ENCODE assay signal across 24 cellular contexts in the genomic region with DNA sequence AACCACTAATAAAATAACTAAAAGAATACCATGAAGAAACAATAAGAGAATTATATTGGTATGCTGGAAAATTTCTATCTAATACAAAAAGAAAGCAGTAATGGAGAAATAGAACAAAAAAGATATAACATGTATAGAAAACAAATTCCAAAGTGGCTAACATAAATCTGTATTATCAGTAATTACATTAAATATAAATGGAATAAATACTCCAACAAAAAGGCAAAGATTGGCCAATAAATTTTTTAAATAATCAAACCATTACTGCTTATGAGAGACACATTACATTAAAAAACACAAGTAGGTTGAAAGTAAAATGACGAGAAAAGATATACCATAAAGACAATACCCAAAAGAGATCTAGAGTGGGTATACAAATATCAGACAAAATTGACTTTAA.
"Had no signal": no experiment of that assay in that cellular context is flagged by ENCODE, and none has a peak within 500 bp of the region (broad histone marks: within the 10 kb centered on the region; RNA-seq: fewer than 3 reads in every experiment).

No MANE protein-coding gene starts in this region.

- DNase-seq: IMR-90, Kasumi-1, MM.1S, NCI-H1092 treated with DMSO at 0.1 percent for 48 hours, NCI-H1436, NCI-H187, NCI-H2029, NCI-H2081 treated with DMSO at 0.1 percent for 48 hours, NCI-H2171, NCI-H226, NCI-H446, NCI-H510A, NCI-H524 treated with DMSO at 0.1 percent for 48 hours, NCI-H69, NCI-H774, PC-3, SHP77 treated with DMSO at 0.1 percent for 48 hours, SJCRH30, T-helper 1 cell had no signal

- H3K4me3 ChIP-seq: SJCRH30 had no signal

- FAIRE-seq: HepG2 had no signal

- H3K36me3 ChIP-seq: SJCRH30 had no signal

- ATAC-seq: HepG2, Panc1, PC-3, SK-N-SH treated with all-trans-retinoic acid at 6 μM for 48 hours had no signal

- H3K9me3 ChIP-seq: SJCRH30 had no signal

- H3K27ac ChIP-seq: KMS-11, RWPE1, SJCRH30 had no signal

- H3K27me3 ChIP-seq: SJCRH30 had no signal

- H3K4me1 ChIP-seq: SJCRH30 had no signal
